ENCODE assay signal across 18 cellular contexts in genomic region chr10:12795723-12796122, GRCh38.
"Had no signal": no experiment of that assay in that cellular context is flagged by ENCODE, and none has a peak within 500 bp of the region (broad histone marks: within the 10 kb centered on the region; RNA-seq: fewer than 3 reads in every experiment).

No MANE protein-coding gene starts in this region.

- H3K27ac ChIP-seq: psoas muscle, right lobe of liver, SK-N-MC had no signal

- H3K27me3 ChIP-seq: right lobe of liver, transverse colon, uterus had no signal

- H3K9me3 ChIP-seq: psoas muscle, right lobe of liver, transverse colon, uterus had no signal

- H3K9me3 Mint-ChIP-seq: activated B cell treated with CpG ODN at 0.5 μM for 24 hours; activated CD4-positive, alpha-beta memory T cell treated with anti-CD3 and anti-CD28 coated beads for 36 hours; activated naive CD8-positive, alpha-beta T cell treated with anti-CD3 and anti-CD28 coated beads for 36 hours had no signal

- DNase-seq: activated B cell treated with CpG ODN at 0.5 μM for 24 hours; activated CD4-positive, alpha-beta memory T cell treated with anti-CD3 and anti-CD28 coated beads for 36 hours; activated CD4-positive, alpha-beta T cell treated with anti-CD3 and anti-CD28 coated beads for 4 hours; activated CD8-positive, alpha-beta memory T cell treated with anti-CD3 and anti-CD28 coated beads, Interleukin-2, amount 10 ng/mL, durations not matched to agents 7 days and 5 days; activated naive CD4-positive, alpha-beta T cell; activated naive CD8-positive, alpha-beta T cell treated with anti-CD3 and anti-CD28 coated beads for 36 hours; amygdala; cerebellar nuclear complex; cortex of kidney; effector CD4-positive, alpha-beta T cell; hippocampal formation; right lobe of liver; stimulated activated naive CD4-positive, alpha-beta T cell; transverse colon had no signal

- H3K4me1 Mint-ChIP-seq: activated B cell treated with CpG ODN at 0.5 μM for 24 hours; activated CD8-positive, alpha-beta memory T cell treated with anti-CD3 and anti-CD28 coated beads, Interleukin-2, amount 10 ng/mL, durations not matched to agents 7 days and 5 days; activated naive CD8-positive, alpha-beta T cell treated with anti-CD3 and anti-CD28 coated beads for 36 hours had no signal

- ATAC-seq: activated CD8-positive, alpha-beta memory T cell treated with anti-CD3 and anti-CD28 coated beads, Interleukin-2, amount 10 ng/mL, durations not matched to agents 7 days and 5 days; psoas muscle; right lobe of liver had no signal

- H3K4me3 Mint-ChIP-seq: activated B cell treated with CpG ODN at 0.5 μM for 24 hours; activated CD4-positive, alpha-beta memory T cell treated with anti-CD3 and anti-CD28 coated beads for 36 hours; activated CD8-positive, alpha-beta memory T cell treated with anti-CD3 and anti-CD28 coated beads, Interleukin-2, amount 10 ng/mL, durations not matched to agents 7 days and 5 days; activated naive CD8-positive, alpha-beta T cell treated with anti-CD3 and anti-CD28 coated beads for 36 hours; neural crest cell had no signal

- H3K27ac Mint-ChIP-seq: activated B cell treated with CpG ODN at 0.5 μM for 24 hours; activated CD4-positive, alpha-beta memory T cell treated with anti-CD3 and anti-CD28 coated beads for 36 hours; activated CD8-positive, alpha-beta memory T cell treated with anti-CD3 and anti-CD28 coated beads, Interleukin-2, amount 10 ng/mL, durations not matched to agents 7 days and 5 days; activated naive CD8-positive, alpha-beta T cell treated with anti-CD3 and anti-CD28 coated beads for 36 hours had no signal

- H3K36me3 ChIP-seq: right lobe of liver, uterus had no signal

- H3K27me3 Mint-ChIP-seq: activated B cell treated with CpG ODN at 0.5 μM for 24 hours; activated CD4-positive, alpha-beta memory T cell treated with anti-CD3 and anti-CD28 coated beads for 36 hours; activated CD8-positive, alpha-beta memory T cell treated with anti-CD3 and anti-CD28 coated beads, Interleukin-2, amount 10 ng/mL, durations not matched to agents 7 days and 5 days; activated naive CD8-positive, alpha-beta T cell treated with anti-CD3 and anti-CD28 coated beads for 36 hours had no signal

- H3K4me3 ChIP-seq: psoas muscle, right lobe of liver, SK-N-MC, transverse colon, uterus had no signal

- H3K36me3 Mint-ChIP-seq: activated CD8-positive, alpha-beta memory T cell treated with anti-CD3 and anti-CD28 coated beads, Interleukin-2, amount 10 ng/mL, durations not matched to agents 7 days and 5 days had no signal

- H3K4me1 ChIP-seq: psoas muscle, right lobe of liver, uterus had no signal
